ENCODE assay signal across 14 cellular contexts in genomic region chr6:54085526-54085925, GRCh38. TPM values are rescaled to one million over a fixed set of nuclear protein-coding genes. Genes with fewer than 3 reads are reported as not detected.
DNase-seq lines count a peak whose midpoint lies in the region; ATAC-seq and TF ChIP-seq lines count a peak whose summit lies in the region.
"Had no signal": no experiment of that assay in that cellular context is flagged by ENCODE, and none has a peak within 500 bp of the region (broad histone marks: within the 10 kb centered on the region; RNA-seq: fewer than 3 reads in every experiment).

No MANE protein-coding gene starts in this region.

- no peak for TF ChIP-seq CTCF in AG04450 (IDR thresholded peaks at IDR 0.05; ENCODE audit: low read depth, low read length)
- TF ChIP-seq CTCF in fibroblast of mammary gland (conservative IDR thresholded peaks at IDR 0.05; ENCODE audit: control insufficient read depth, insufficient read depth, low read depth, low read length), result no peak
- TF ChIP-seq CTCF in mucosa of descending colon (IDR thresholded peaks at IDR 0.05), result no peak

- H3K36me3 Mint-ChIP-seq in stimulated activated memory B cell treated with anti-CD40 and anti-IgM and Interleukin-4, amounts not matched to agents 10 μg/mL and 1 μg/mL and 100 μg/mL, for 72 hours, result no peaks in the 10 kb centered on the region
- H3K36me3 Mint-ChIP-seq: activated CD4-positive, alpha-beta memory T cell treated with anti-CD3 and anti-CD28 coated beads for 36 hours had no signal

- POLR2A ChIA-PET in AG04450 (lab: Yijun Ruan, JAX), result no interaction called here

- H3K4me1 Mint-ChIP-seq in stimulated activated memory B cell treated with anti-CD40 and anti-IgM and Interleukin-4, amounts not matched to agents 10 μg/mL and 1 μg/mL and 100 μg/mL, for 72 hours, result no peaks in the 10 kb centered on the region

- peak overlapping the region; percentile 32 for H3K27ac ChIP-seq in AG04450 (ENCODE audit: low read depth, low read length)
- H3K27ac ChIP-seq: BLaER1 had no signal

- CTCF ChIA-PET in AG04450 (lab: Charles Lee), result interaction anchor here (0.9 kb wide), 1 partner anchor 35 kb away, joined by 3 read pairs; no protein-coding TSS in a partner anchor

- peak; percentile 70 for DNase-seq in AG04450 (ENCODE audit: low read depth, low spot score)
- peak; percentile 45 for DNase-seq in MG63
- peak; percentile 41 for DNase-seq in fibroblast of mammary gland (ENCODE audit: low read depth)
- DNase-seq in mucosa of descending colon, result no peak
- DNase-seq in NCI-H2227 treated with DMSO at 0.1 percent for 48 hours (lab: John Stamatoyannopoulos, UW), result no peak
- DNase-seq in activated CD4-positive, alpha-beta T cell treated with anti-CD3 and anti-CD28 coated beads, Interleukin-2, amount 50 U/mL, for 1 hour, result no peak
- DNase-seq: activated CD4-positive, alpha-beta memory T cell treated with anti-CD3 and anti-CD28 coated beads for 36 hours; erythroblast; SK-N-SH; stimulated activated CD4-positive, alpha-beta T cell treated with anti-CD3 and anti-CD28 coated beads, Interleukin-12 subunit alpha, Interleukin-12 subunit beta, amount 100 ng/mL, for 4 hours had no signal

- no peak overlapping the region for H3K4me3 ChIP-seq in AG04450 (ENCODE audit: low read depth, low read length)
- H3K4me3 ChIP-seq in MG63, result no peak overlapping the region
- no peak overlapping the region for H3K4me3 ChIP-seq in fibroblast of mammary gland (ENCODE audit: control insufficient read depth, low read depth, low read length)
- H3K4me3 ChIP-seq in mucosa of descending colon, result no peak overlapping the region
- H3K4me3 ChIP-seq: BLaER1, lung had no signal

- no peak overlapping the region for H3K4me3 Mint-ChIP-seq in stimulated activated memory B cell treated with anti-CD40 and anti-IgM and Interleukin-4, amounts not matched to agents 10 μg/mL and 1 μg/mL and 100 μg/mL, for 72 hours
- H3K4me3 Mint-ChIP-seq: activated CD4-positive, alpha-beta memory T cell treated with anti-CD3 and anti-CD28 coated beads for 36 hours had no signal

- no peaks in the 10 kb centered on the region for H3K27me3 Mint-ChIP-seq in stimulated activated memory B cell treated with anti-CD40 and anti-IgM and Interleukin-4, amounts not matched to agents 10 μg/mL and 1 μg/mL and 100 μg/mL, for 72 hours

- H3K36me3 ChIP-seq in MG63 (no peaks in the 10 kb centered on the region), mucosa of descending colon (ENCODE audit: low read depth) (no peaks in the 10 kb centered on the region)
- H3K36me3 ChIP-seq: BLaER1 had no signal

- intact Hi-C loops in mucosa of descending colon (cut with DNase I, micrococcal nuclease), result no loop called here

- peaks cover 5% of the 10 kb centered on the region for H3K4me1 ChIP-seq in mucosa of descending colon (ENCODE audit: low read depth)
- H3K4me1 ChIP-seq: BLaER1 had no signal

- H3K9me3 Mint-ChIP-seq in stimulated activated memory B cell treated with anti-CD40 and anti-IgM and Interleukin-4, amounts not matched to agents 10 μg/mL and 1 μg/mL and 100 μg/mL, for 72 hours, result no peaks in the 10 kb centered on the region
- H3K9me3 Mint-ChIP-seq: activated CD4-positive, alpha-beta memory T cell treated with anti-CD3 and anti-CD28 coated beads for 36 hours had no signal

- ATAC-seq in mucosa of descending colon (peak; percentile 48), HG03571 (IDR thresholded peaks at IDR 0.05; ENCODE audit: unreplicated experiment) (no peak)
- ATAC-seq in stimulated activated memory B cell treated with anti-CD40 and anti-IgM and Interleukin-4, amounts not matched to agents 10 μg/mL and 1 μg/mL and 100 μg/mL, for 72 hours, result no peak

- no peaks in the 10 kb centered on the region for H3K27me3 ChIP-seq in AG04450 (ENCODE audit: control insufficient read depth, insufficient read depth, low read length)
- no peaks in the 10 kb centered on the region for H3K27me3 ChIP-seq in MG63
- H3K27me3 ChIP-seq: BLaER1 had no signal

- no peak overlapping the region for H3K27ac Mint-ChIP-seq in stimulated activated memory B cell treated with anti-CD40 and anti-IgM and Interleukin-4, amounts not matched to agents 10 μg/mL and 1 μg/mL and 100 μg/mL, for 72 hours
- H3K27ac Mint-ChIP-seq: activated CD4-positive, alpha-beta memory T cell treated with anti-CD3 and anti-CD28 coated beads for 36 hours had no signal

- no peaks in the 10 kb centered on the region for H3K9me3 ChIP-seq in AG04450 (ENCODE audit: control insufficient read depth, insufficient read depth, low read length)
- no peaks in the 10 kb centered on the region for H3K9me3 ChIP-seq in MG63
- no peaks in the 10 kb centered on the region for H3K9me3 ChIP-seq in mucosa of descending colon
- H3K9me3 ChIP-seq: BLaER1, SK-N-SH had no signal

RNA-seq across cellular contexts. Expression of gene MLIP, which starts 25.7 kb away (rescaled TPM):
- not detected in 2 replicates for polyA plus RNA-seq in AG04450 (2011; rRNA removed)
- polyA minus RNA-seq in AG04450 (2011; rRNA and poly(A)+ RNA removed), result 0.48 TPM in 1 of 2 replicates, not detected in the other
- total RNA-seq in MG63 (2014; rRNA removed; shearing (Covaris generic); ENCODE audit: low replicate concordance), result not detected in 2 replicates
- 1 to 10 TPM; 1.9 to 2.5 (median 2.3) TPM for total RNA-seq in mucosa of descending colon
- total RNA-seq: activated CD4-positive, alpha-beta memory T cell treated with anti-CD3 and anti-CD28 coated beads for 36 hours had no signal
- polyA plus RNA-seq: SK-N-SH had no signal

Comparison
In these comparisons a context has a peak if more than half of its experiments do, and no peak if none do; other contexts are left out.
1. DNase-seq: peak in AG04450 (single experiment), MG63 (single experiment) and fibroblast of mammary gland (single experiment); none in mucosa of descending colon (0 of 3), NCI-H2227 treated with DMSO at 0.1 percent for 48 hours (single experiment) and activated CD4-positive, alpha-beta T cell treated with anti-CD3 and anti-CD28 coated beads, Interleukin-2, amount 50 U/mL, for 1 hour (single experiment).